ENCODE assay signal across 9 cellular contexts in the genomic region with DNA sequence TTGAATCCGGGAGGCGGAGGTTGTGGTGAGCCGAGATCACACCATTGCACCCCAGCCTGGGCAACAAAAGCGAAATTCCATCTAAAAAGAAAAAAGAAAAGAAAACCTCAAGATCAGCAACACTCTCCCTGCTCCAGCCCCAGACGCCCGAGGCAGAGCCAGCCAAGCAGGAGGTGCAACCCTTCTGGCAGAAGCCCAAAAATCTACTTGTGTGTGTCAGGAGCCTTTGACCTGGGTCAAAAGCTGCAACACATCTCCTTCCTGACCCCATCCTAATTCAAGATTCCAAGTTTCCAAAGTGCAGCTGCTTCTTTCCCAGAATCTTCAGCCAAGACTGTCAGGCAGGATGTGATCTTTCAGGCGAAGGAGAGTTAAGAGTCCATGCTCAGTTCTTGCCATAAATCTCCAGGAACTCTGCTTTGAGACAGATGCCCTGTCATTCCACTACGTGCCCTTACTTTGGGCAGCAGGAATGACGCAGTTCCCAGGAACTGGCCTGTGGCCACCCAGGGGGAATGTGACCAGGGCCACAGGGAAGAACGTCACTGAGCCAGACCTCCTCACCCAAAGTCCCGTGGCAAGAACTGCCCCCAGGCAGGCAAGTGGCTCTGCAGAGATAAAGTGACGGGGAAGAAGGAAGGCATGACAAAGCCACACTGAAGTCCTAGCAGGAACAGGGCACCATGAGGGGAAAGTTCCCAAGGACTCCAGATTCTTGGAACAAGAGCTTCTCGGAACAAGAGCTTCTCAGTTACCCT. TPM values are rescaled to one million over a fixed set of nuclear protein-coding genes. Genes with fewer than 3 reads are reported as not detected.
DNase-seq lines count a peak whose midpoint lies in the region; ATAC-seq and TF ChIP-seq lines count a peak whose summit lies in the region.
"Had no signal": no experiment of that assay in that cellular context is flagged by ENCODE, and none has a peak within 500 bp of the region (broad histone marks: within the 10 kb centered on the region; RNA-seq: fewer than 3 reads in every experiment).

No MANE protein-coding gene starts in this region.

- no peak for DNase-seq in activated naive CD4-positive, alpha-beta T cell treated with anti-CD3 and anti-CD28 coated beads, Interleukin-2, amount 10 ng/mL, durations not matched to agents 7 days and 5 days
- DNase-seq in activated naive CD4-positive, alpha-beta T cell (lab: John Stamatoyannopoulos, UW): no peak
- DNase-seq in esophagus muscularis mucosa (ENCODE audit: extremely low spot score) (no peak), upper lobe of right lung (peak; percentile 71), lower leg skin (ENCODE audit: low spot score in 2 of 2) (no peak), NCI-H1694 (lab: John Stamatoyannopoulos, UW) (no peak)
- DNase-seq in naive thymus-derived CD8-positive, alpha-beta T cell: no peak
- DNase-seq: amniotic stem cell had no signal

- CTCF ChIA-PET in activated naive CD4-positive, alpha-beta T cell treated with anti-CD3 and anti-CD28 coated beads, Interleukin-2, amount 10 ng/mL, durations not matched to agents 7 days and 5 days (lab: Charles Lee): interaction anchor here (0.7 to 1.6 kb wide), 4 partner anchors 12 to 39 kb away, joined by 3 to 6 read pairs (median 4); partner anchors contain the start of gene SH3BP5

- H3K36me3 ChIP-seq in esophagus muscularis mucosa: no peaks in the 10 kb centered on the region
- no peaks in the 10 kb centered on the region for H3K36me3 ChIP-seq in upper lobe of right lung

- no peak for TF ChIP-seq POLR2A in esophagus muscularis mucosa (IDR thresholded peaks at IDR 0.05; ENCODE audit: low read depth)
- TF ChIP-seq POLR2A in lower leg skin (IDR thresholded peaks at IDR 0.05): no peak

- POLR2A ChIA-PET in naive thymus-derived CD8-positive, alpha-beta T cell (lab: Charles Lee): interaction anchor here (1.0 to 2.3 kb wide), 7 partner anchors 12 to 31 kb away, joined by 3 to 9 read pairs (median 5); no protein-coding TSS in a partner anchor

- H3K4me3 Mint-ChIP-seq in activated naive CD4-positive, alpha-beta T cell treated with anti-CD3 and anti-CD28 coated beads, Interleukin-2, amount 10 ng/mL, durations not matched to agents 7 days and 5 days: no peak overlapping the region
- peak overlapping the region; percentile 4 to 83 (median 76) for H3K4me3 Mint-ChIP-seq in naive thymus-derived CD8-positive, alpha-beta T cell

- peaks cover 2% of the 10 kb centered on the region for H3K9me3 Mint-ChIP-seq in activated naive CD4-positive, alpha-beta T cell treated with anti-CD3 and anti-CD28 coated beads, Interleukin-2, amount 10 ng/mL, durations not matched to agents 7 days and 5 days
- no peaks in the 10 kb centered on the region for H3K9me3 Mint-ChIP-seq in naive thymus-derived CD8-positive, alpha-beta T cell

- intact Hi-C loops in esophagus muscularis mucosa (cut with DNase I): no loop called here
- intact Hi-C loops in upper lobe of right lung (cut with DNase I): no loop called here
- intact Hi-C loops in lower leg skin (cut with DNase I; ENCODE audit: low total_unique reads): no loop called here

- peaks cover 33 to 65% (median 49%) of the 10 kb centered on the region in 4 donors for H3K4me1 ChIP-seq in esophagus muscularis mucosa
- H3K4me1 ChIP-seq in upper lobe of right lung: peaks cover 79% of the 10 kb centered on the region

- H3K27me3 Mint-ChIP-seq in activated naive CD4-positive, alpha-beta T cell treated with anti-CD3 and anti-CD28 coated beads, Interleukin-2, amount 10 ng/mL, durations not matched to agents 7 days and 5 days: no peaks in the 10 kb centered on the region
- H3K27me3 Mint-ChIP-seq in naive thymus-derived CD8-positive, alpha-beta T cell: no peaks in the 10 kb centered on the region

- peak overlapping the region; percentile 95 for H3K27ac Mint-ChIP-seq in activated naive CD4-positive, alpha-beta T cell treated with anti-CD3 and anti-CD28 coated beads, Interleukin-2, amount 10 ng/mL, durations not matched to agents 7 days and 5 days
- peak overlapping the region in 8 of 10 donors; percentile 29 to 94 (median 88) for H3K27ac Mint-ChIP-seq in naive thymus-derived CD8-positive, alpha-beta T cell

- H3K27ac ChIP-seq in esophagus muscularis mucosa (replicated peaks in 1 of 4): peak overlapping the region; percentile 60 to 78 (median 70)
- H3K27ac ChIP-seq in upper lobe of right lung: peak overlapping the region; percentile 59

- H3K4me3 ChIP-seq in esophagus muscularis mucosa (no peak overlapping the region), upper lobe of right lung (no peak overlapping the region), lower leg skin (ENCODE audit: low read depth, poor library complexity, severe bottlenecking) (no peak overlapping the region)

- H3K27me3 ChIP-seq in esophagus muscularis mucosa (no peaks in the 10 kb centered on the region), upper lobe of right lung (no peaks in the 10 kb centered on the region)

- peaks cover 69% of the 10 kb centered on the region for H3K36me3 Mint-ChIP-seq in activated naive CD4-positive, alpha-beta T cell treated with anti-CD3 and anti-CD28 coated beads, Interleukin-2, amount 10 ng/mL, durations not matched to agents 7 days and 5 days
- peaks cover 4 to 8% (median 7%) of the 10 kb centered on the region in 3 donors for H3K36me3 Mint-ChIP-seq in naive thymus-derived CD8-positive, alpha-beta T cell

- TF ChIP-seq CTCF in esophagus muscularis mucosa (IDR thresholded peaks at IDR 0.05) (no peak), upper lobe of right lung (IDR thresholded peaks at IDR 0.05) (no peak), lower leg skin (IDR thresholded peaks at IDR 0.05) (no peak)

- no peak for TF ChIP-seq EP300 in esophagus muscularis mucosa (IDR thresholded peaks at IDR 0.05)

- ATAC-seq in naive thymus-derived CD8-positive, alpha-beta T cell: no peak
- ATAC-seq in upper lobe of right lung (peak; percentile 12), GM19397 (IDR thresholded peaks at IDR 0.05; ENCODE audit: unreplicated experiment) (no peak)

- peaks cover 87% of the 10 kb centered on the region for H3K4me1 Mint-ChIP-seq in activated naive CD4-positive, alpha-beta T cell treated with anti-CD3 and anti-CD28 coated beads, Interleukin-2, amount 10 ng/mL, durations not matched to agents 7 days and 5 days
- peaks cover 38 to 95% (median 83%) of the 10 kb centered on the region in 4 donors for H3K4me1 Mint-ChIP-seq in naive thymus-derived CD8-positive, alpha-beta T cell

- H3K9me3 ChIP-seq in esophagus muscularis mucosa (no peaks in the 10 kb centered on the region), upper lobe of right lung (no peaks in the 10 kb centered on the region)

- WGBS in esophagus muscularis mucosa: 60% methylated on average over 13 of the region's 13 CpGs
- WGBS in lower leg skin, 2 donors: 46 to 49% methylated on average over 13 of the region's 13 CpGs

RNA-seq across cellular contexts. Expression of gene SH3BP5, which starts 39.4 kb away (rescaled TPM):
- total RNA-seq in esophagus muscularis mucosa (10 to 100 TPM; 26.2 to 56.5 (median 38.2) TPM), upper lobe of right lung (110 TPM), lower leg skin (10 to 100 TPM; 10.7 to 30.3 (median 18.5) TPM)
- total RNA-seq in naive thymus-derived CD8-positive, alpha-beta T cell: 1 to 10 TPM; 4.4 to 4.8 TPM
- polyA plus RNA-seq in naive thymus-derived CD8-positive, alpha-beta T cell: 10 to 100 TPM; 12.1 to 26.1 (median 13.7) TPM
